ENCODE assay signal across 1 cellular context in genomic region chr18:45568017-45568416, GRCh38.
A peak's percentile ranks its signal among the peaks of the same experiment; 100 is the strongest.
TF ChIP-seq lines count a peak whose summit lies in the region.

No MANE protein-coding gene starts in this region.

TF ChIP-seq in WTC11, 78 proteins besides CTCF, POLR2A, EP300 and RAD21:
- TF ChIP-seq ATF6 (CRISPR knock-in tag; IDR thresholded peaks at IDR 0.05) = 0 out of 2 replicates have a peak, but pooled peaks have one; percentile 64
- no peak for TF ChIP-seq E2F1 (CRISPR knock-in tag; IDR thresholded peaks at IDR 0.05)
